Comparison of ENCODE assay signal across 1 cellular context in the genomic region with DNA sequence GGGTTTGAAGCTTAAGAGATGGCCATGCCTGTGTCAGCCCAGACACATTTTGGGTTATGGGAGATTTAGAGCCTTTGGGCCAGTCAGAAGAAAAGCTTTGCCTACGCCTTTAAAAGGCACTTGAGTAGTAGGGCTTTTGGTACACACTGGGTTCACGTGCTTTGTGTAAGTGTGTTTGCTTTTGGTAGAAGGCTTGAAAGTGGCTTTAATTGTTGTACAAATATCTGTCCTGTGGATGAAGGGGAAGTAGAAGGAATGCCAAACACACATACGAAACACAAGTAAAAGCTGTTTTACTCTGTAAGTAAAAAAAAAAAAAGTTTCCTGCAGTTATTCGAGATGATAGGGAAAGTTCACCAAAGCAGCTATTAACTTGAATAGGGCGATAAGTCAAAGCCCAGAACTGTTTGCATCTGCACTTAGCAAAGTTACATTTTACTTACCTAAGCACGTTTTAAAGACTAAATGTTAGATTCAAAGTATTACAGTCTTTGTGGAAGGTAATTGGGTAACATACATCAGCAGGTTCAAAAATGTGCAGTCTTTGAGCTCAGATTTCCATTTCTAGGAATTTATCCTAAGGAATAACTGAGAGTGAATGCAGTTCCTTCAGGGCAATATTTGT.
TF ChIP-seq lines count a peak whose summit lies in the region.

No MANE protein-coding gene starts in this region.

TF ChIP-seq in HepG2, 621 proteins besides CTCF, POLR2A, EP300 and RAD21 (continued from another document and continues in another):
- peak; percentile 98 for TF ChIP-seq MLXIP (CRISPR knock-in tag; IDR thresholded peaks at IDR 0.05; ENCODE audit: borderline replicate concordance)
- TF ChIP-seq ZNF790 (CRISPR knock-in tag; IDR thresholded peaks at IDR 0.05; ENCODE audit: borderline replicate concordance), result no peak
- TF ChIP-seq, protein P1, sequence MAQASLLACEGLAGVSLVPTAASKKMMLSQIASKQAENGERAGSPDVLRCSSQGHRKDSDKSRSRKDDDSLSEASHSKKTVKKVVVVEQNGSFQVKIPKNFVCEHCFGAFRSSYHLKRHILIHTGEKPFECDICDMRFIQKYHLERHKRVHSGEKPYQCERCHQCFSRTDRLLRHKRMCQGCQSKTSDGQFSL (CRISPR knock-in tag; IDR thresholded peaks at IDR 0.05), result no peak
- no peak for TF ChIP-seq KDM2A (CRISPR knock-in tag; IDR thresholded peaks at IDR 0.05; ENCODE audit: borderline replicate concordance, low read depth)
- no peak for TF ChIP-seq UBTF (CRISPR knock-in tag; IDR thresholded peaks at IDR 0.05)
- TF ChIP-seq JUNB (CRISPR knock-in tag; IDR thresholded peaks at IDR 0.05; ENCODE audit: borderline replicate concordance), result no peak
- TF ChIP-seq ZNF354B (CRISPR knock-in tag; IDR thresholded peaks at IDR 0.05), result no peak
- TF ChIP-seq, protein P2, sequence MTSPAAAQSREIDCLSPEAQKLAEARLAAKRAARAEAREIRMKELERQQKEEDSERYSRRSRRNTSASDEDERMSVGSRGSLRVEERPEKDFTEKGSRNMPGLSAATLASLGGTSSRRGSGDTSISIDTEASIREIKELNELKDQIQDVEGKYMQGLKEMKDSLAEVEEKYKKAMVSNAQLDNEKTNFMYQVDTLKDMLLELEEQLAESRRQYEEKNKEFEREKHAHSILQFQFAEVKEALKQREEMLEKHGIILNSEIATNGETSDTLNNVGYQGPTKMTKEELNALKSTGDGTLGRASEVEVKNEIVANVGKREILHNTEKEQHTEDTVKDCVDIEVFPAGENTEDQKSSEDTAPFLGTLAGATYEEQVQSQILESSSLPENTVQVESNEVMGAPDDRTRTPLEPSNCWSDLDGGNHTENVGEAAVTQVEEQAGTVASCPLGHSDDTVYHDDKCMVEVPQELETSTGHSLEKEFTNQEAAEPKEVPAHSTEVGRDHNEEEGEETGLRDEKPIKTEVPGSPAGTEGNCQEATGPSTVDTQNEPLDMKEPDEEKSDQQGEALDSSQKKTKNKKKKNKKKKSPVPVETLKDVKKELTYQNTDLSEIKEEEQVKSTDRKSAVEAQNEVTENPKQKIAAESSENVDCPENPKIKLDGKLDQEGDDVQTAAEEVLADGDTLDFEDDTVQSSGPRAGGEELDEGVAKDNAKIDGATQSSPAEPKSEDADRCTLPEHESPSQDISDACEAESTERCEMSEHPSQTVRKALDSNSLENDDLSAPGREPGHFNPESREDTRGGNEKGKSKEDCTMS (CRISPR knock-in tag; conservative IDR thresholded peaks at IDR 0.05), result no peak
- no peak for TF ChIP-seq CCAR2 (optimal IDR thresholded peaks at IDR 0.05; ENCODE audit: low read depth, low read length)
- TF ChIP-seq, protein P3, sequence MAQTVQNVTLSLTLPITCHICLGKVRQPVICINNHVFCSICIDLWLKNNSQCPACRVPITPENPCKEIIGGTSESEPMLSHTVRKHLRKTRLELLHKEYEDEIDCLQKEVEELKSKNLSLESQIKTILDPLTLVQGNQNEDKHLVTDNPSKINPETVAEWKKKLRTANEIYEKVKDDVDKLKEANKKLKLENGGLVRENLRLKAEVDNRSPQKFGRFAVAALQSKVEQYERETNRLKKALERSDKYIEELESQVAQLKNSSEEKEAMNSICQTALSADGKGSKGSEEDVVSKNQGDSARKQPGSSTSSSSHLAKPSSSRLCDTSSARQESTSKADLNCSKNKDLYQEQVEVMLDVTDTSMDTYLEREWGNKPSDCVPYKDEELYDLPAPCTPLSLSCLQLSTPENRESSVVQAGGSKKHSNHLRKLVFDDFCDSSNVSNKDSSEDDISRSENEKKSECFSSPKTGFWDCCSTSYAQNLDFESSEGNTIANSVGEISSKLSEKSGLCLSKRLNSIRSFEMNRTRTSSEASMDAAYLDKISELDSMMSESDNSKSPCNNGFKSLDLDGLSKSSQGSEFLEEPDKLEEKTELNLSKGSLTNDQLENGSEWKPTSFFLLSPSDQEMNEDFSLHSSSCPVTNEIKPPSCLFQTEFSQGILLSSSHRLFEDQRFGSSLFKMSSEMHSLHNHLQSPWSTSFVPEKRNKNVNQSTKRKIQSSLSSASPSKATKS (CRISPR knock-in tag; IDR thresholded peaks at IDR 0.05), result no peak
- peak; percentile 48; the same call in 1 of the 2 replicates for TF ChIP-seq YEATS4 (CRISPR knock-in tag; IDR thresholded peaks at IDR 0.05; ENCODE audit: borderline replicate concordance)
- no peak for TF ChIP-seq U2AF2 (IDR thresholded peaks at IDR 0.05; ENCODE audit: low read depth, low read length)
- no peak for TF ChIP-seq ZNF280D (CRISPR knock-in tag; IDR thresholded peaks at IDR 0.05)
- peak; percentile 88 for TF ChIP-seq PAXIP1 (CRISPR knock-in tag; conservative IDR thresholded peaks at IDR 0.05)
- TF ChIP-seq ZBTB10 (CRISPR knock-in tag; IDR thresholded peaks at IDR 0.05; ENCODE audit: borderline replicate concordance), result no peak
- no peak for TF ChIP-seq ZBTB46 (CRISPR knock-in tag; IDR thresholded peaks at IDR 0.05; ENCODE audit: borderline replicate concordance)
- no peak for TF ChIP-seq ZNF607 (CRISPR knock-in tag; IDR thresholded peaks at IDR 0.05; ENCODE audit: borderline replicate concordance)
- TF ChIP-seq ZBTB38 (CRISPR knock-in tag; IDR thresholded peaks at IDR 0.05), result no peak
- TF ChIP-seq, protein P4, sequence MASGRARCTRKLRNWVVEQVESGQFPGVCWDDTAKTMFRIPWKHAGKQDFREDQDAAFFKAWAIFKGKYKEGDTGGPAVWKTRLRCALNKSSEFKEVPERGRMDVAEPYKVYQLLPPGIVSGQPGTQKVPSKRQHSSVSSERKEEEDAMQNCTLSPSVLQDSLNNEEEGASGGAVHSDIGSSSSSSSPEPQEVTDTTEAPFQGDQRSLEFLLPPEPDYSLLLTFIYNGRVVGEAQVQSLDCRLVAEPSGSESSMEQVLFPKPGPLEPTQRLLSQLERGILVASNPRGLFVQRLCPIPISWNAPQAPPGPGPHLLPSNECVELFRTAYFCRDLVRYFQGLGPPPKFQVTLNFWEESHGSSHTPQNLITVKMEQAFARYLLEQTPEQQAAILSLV (CRISPR knock-in tag; IDR thresholded peaks at IDR 0.05; ENCODE audit: borderline replicate concordance), result no peak
- TF ChIP-seq ZBTB21 (CRISPR knock-in tag; IDR thresholded peaks at IDR 0.05), result no peak
- no peak for TF ChIP-seq DNMT1 (CRISPR knock-in tag; IDR thresholded peaks at IDR 0.05)
- TF ChIP-seq SP2 (CRISPR knock-in tag; IDR thresholded peaks at IDR 0.05), result no peak
